In genomic region chr20:17949899-17950298, GRCh38 we compare ENCODE assay signal across 1 cellular context.
A peak's percentile ranks its signal among the peaks of the same experiment; 100 is the strongest.
TF ChIP-seq lines count a peak whose summit lies in the region.

No MANE protein-coding gene starts in this region.

TF ChIP-seq in A549, 52 proteins besides CTCF, POLR2A, EP300 and RAD21:
- TF ChIP-seq NFE2L2 (conservative IDR thresholded peaks at IDR 0.05; ENCODE audit: low read length) (no peak), PHF8 (IDR thresholded peaks at IDR 0.05; ENCODE audit: borderline replicate concordance, low read depth) (peak; percentile 3; the same call in 1 of the 2 replicates)
